Comparison of ENCODE assay signal across 8 cellular contexts in the genomic region with DNA sequence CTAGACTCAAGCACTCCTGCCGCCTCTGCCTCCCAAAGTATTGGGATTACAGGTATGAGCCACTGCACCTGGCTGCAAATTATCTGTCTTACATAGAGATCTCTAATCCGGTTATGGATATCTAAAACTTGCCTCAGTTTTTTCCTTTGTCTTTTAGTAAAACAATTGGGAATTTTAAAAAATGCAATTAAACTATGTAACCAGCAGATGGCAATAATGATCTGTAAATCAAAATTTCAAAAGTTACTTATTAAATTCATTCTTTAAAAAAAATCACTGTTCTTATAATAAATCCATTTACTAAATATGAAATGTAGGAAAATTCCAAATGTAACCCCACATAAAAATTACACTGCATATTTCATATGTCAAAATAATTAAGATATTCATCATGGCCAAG. TPM values are rescaled to one million over a fixed set of nuclear protein-coding genes. Genes with fewer than 3 reads are reported as not detected.
DNase-seq lines count a peak whose midpoint lies in the region; ATAC-seq and TF ChIP-seq lines count a peak whose summit lies in the region.
"Not testable (repeated sequence)": the region's sequence is repeated elsewhere in the genome, so short reads cannot be mapped to it uniquely, and the experiment has no call there.

No MANE protein-coding gene starts in this region.

- H3K4me3 Mint-ChIP-seq in neural crest cell = peak overlapping the region; percentile 36

- not testable (repeated sequence) for BruUV-seq in A673 (replicated peaks; lab: Mats Ljungman, UMichigan)

- DNase-seq in A673 (ENCODE audit: low spot score); GM13977 (ENCODE audit: low spot score); RWPE2 (ENCODE audit: low spot score); colonic mucosa; heart right ventricle; neural crest cell (ENCODE audit: low read depth, low spot score); tibial artery: not testable (repeated sequence)
- DNase-seq in NCI-H1417 (lab: John Stamatoyannopoulos, UW) = peak in 2 of 3 experiments; percentile 14 to 28

- H3K4me1 Mint-ChIP-seq in neural crest cell = not testable (repeated sequence)

- peak; percentile 39; the same call in 1 of the 2 replicates for TF ChIP-seq CTCF in A673 (conservative IDR thresholded peaks at IDR 0.05; ENCODE audit: low read depth, low read length)
- peak; percentile 20 for TF ChIP-seq CTCF in GM13977 (IDR thresholded peaks at IDR 0.05; ENCODE audit: extremely low read depth, insufficient read depth, missing control alignments)
- TF ChIP-seq CTCF in RWPE2 (IDR thresholded peaks at IDR 0.05; ENCODE audit: poor library complexity, severe bottlenecking) = peak; percentile 35
- TF ChIP-seq CTCF in colonic mucosa (IDR thresholded peaks at IDR 0.05) = peak; percentile 16
- TF ChIP-seq CTCF in heart right ventricle (IDR thresholded peaks at IDR 0.05) = peak in 6 of 9 donors; percentile 10 to 56 (median 38)
- peak; percentile 61 for TF ChIP-seq CTCF in neural crest cell (conservative IDR thresholded peaks at IDR 0.05)
- peak; percentile 24 to 25 for TF ChIP-seq CTCF in tibial artery (IDR thresholded peaks at IDR 0.05)

- not testable (repeated sequence) for ATAC-seq in RWPE2 (ENCODE audit: low read depth); heart right ventricle

- POLR2A ChIA-PET in A673 (lab: Charles Lee; ENCODE audit: low non-redundant PET) = not testable (repeated sequence)

- WGBS in heart right ventricle, 2 donors = 9 to 16% methylated on average over 2 of the region's 2 CpGs

- CTCF ChIA-PET in A673 (lab: Charles Lee) = interaction anchor here (0.6 kb wide), 1 partner anchor 161 kb away, joined by 3 read pairs; no protein-coding TSS in a partner anchor

- H3K27me3 Mint-ChIP-seq in neural crest cell (ENCODE audit: low read depth) = peaks cover 31% of the 10 kb centered on the region

- H3K27me3 ChIP-seq in A673 (replicated peaks; ENCODE audit: insufficient read depth, low read depth, low read length, poor library complexity) (peaks cover 17% of the 10 kb centered on the region), heart right ventricle (peaks cover 0 to 14% (median 0%) of the 10 kb centered on the region in 7 donors)
- not testable (repeated sequence) for H3K27me3 ChIP-seq in RWPE2 (ENCODE audit: insufficient read depth, poor library complexity, severe bottlenecking); colonic mucosa; tibial artery

- H3K27ac Mint-ChIP-seq in neural crest cell (ENCODE audit: unreplicated experiment) = not testable (repeated sequence)

- not testable (repeated sequence) for H3K4me3 ChIP-seq in A673 (ENCODE audit: low read depth, low read length, poor library complexity, severe bottlenecking); RWPE2 (ENCODE audit: severe bottlenecking); colonic mucosa; heart right ventricle; tibial artery

- in situ Hi-C loops in GM13977 (cut with MboI; ENCODE audit: low pct_unique_long_range_greater_than_20kb, low sequenced_read_pairs, unreplicated experiment) = not testable (repeated sequence)

- intact Hi-C loops in A673 (cut with micrococcal nuclease; ENCODE audit: unreplicated experiment) = loop anchor here (2.0 to 10.0 kb wide), 2 partner anchors 130 to 582 kb away; no protein-coding TSS in a partner anchor
- intact Hi-C loops in colonic mucosa (cut with DNase I) = loop anchor here (10.0 kb wide), 1 partner anchor 132 kb away; no protein-coding TSS in a partner anchor
- intact Hi-C loops in heart right ventricle (cut with DNase I) = loop anchor here in 2 of 10 donors (10.0 kb wide), 4 partner anchors 92 to 582 kb away; no protein-coding TSS in a partner anchor
- intact Hi-C loops in tibial artery (cut with DNase I; ENCODE audit: low total_unique reads) = loop anchor here (10.0 kb wide), 1 partner anchor 132 kb away; no protein-coding TSS in a partner anchor

- H3K36me3 Mint-ChIP-seq in neural crest cell (ENCODE audit: low read depth) = not testable (repeated sequence)

- H3K4me1 ChIP-seq in A673 (ENCODE audit: insufficient read depth, low read length, poor library complexity, severe bottlenecking); RWPE2 (ENCODE audit: insufficient read depth, poor library complexity, severe bottlenecking); colonic mucosa; heart right ventricle; tibial artery: not testable (repeated sequence)

- H3K9ac ChIP-seq in colonic mucosa (ENCODE audit: low read depth in 2 of 2, low read length in 2 of 2) = not testable (repeated sequence)

- H3K27ac ChIP-seq in A673 (ENCODE audit: low read depth, low read length, poor library complexity, severe bottlenecking); RWPE2 (ENCODE audit: poor library complexity, severe bottlenecking); colonic mucosa; heart right ventricle; tibial artery: not testable (repeated sequence)

- H3K9me3 Mint-ChIP-seq in neural crest cell = not testable (repeated sequence)

- not testable (repeated sequence) for H3K36me3 ChIP-seq in A673 (ENCODE audit: insufficient read depth, low read length, poor library complexity, severe bottlenecking); RWPE2 (ENCODE audit: low read depth); colonic mucosa; heart right ventricle; tibial artery

- H3K9me3 ChIP-seq in A673 (ENCODE audit: low read depth, low read length, poor library complexity, severe bottlenecking); RWPE2 (ENCODE audit: severe bottlenecking); colonic mucosa; heart right ventricle; tibial artery: not testable (repeated sequence)

RNA-seq across cellular contexts. Expression of a gene that starts 4.3 kb away (rescaled TPM):
- total RNA-seq in A673 (2021) (4.2 and 7.5 TPM in 2 replicates), colonic mucosa (1 to 10 TPM; 1.3 to 1.9 TPM), heart right ventricle (10 to 100 TPM; 29.4 to 58.8 (median 47.4) TPM), neural crest cell (23.2 and 25.2 TPM in 2 replicates)
- 100 to 1,000 TPM in 1 of 2 donors, 10 to 100 TPM in 1; 10.7 to 171 TPM for polyA plus RNA-seq in heart right ventricle
